Comparison of ENCODE assay signal across 27 cellular contexts in genomic region chr4:58658701-58659100, GRCh38.
"Had no signal": no experiment of that assay in that cellular context is flagged by ENCODE, and none has a peak within 500 bp of the region (broad histone marks: within the 10 kb centered on the region; RNA-seq: fewer than 3 reads in every experiment).

No MANE protein-coding gene starts in this region.

- ATAC-seq: activated CD8-positive, alpha-beta memory T cell treated with anti-CD3 and anti-CD28 coated beads, Interleukin-2, amount 10 ng/mL, durations not matched to agents 7 days and 5 days; activated naive CD8-positive, alpha-beta T cell treated with anti-CD3 and anti-CD28 coated beads, Interleukin-2, amount 50 U/mL, for 24 hours; Panc1 had no signal

- DNase-seq: activated CD4-positive, alpha-beta memory T cell treated with anti-CD3 and anti-CD28 coated beads, Interleukin-2, amount 10 ng/mL, durations not matched to agents 7 days and 5 days; activated CD4-positive, alpha-beta T cell treated with anti-CD3 and anti-CD28 coated beads for 1 hour; activated CD4-positive, alpha-beta T cell treated with anti-CD3 and anti-CD28 coated beads for 48 hours; activated CD4-positive, CD25-positive, alpha-beta regulatory T cell; activated CD8-positive, alpha-beta memory T cell treated with anti-CD3 and anti-CD28 coated beads for 24 hours; activated CD8-positive, alpha-beta memory T cell treated with anti-CD3 and anti-CD28 coated beads, Interleukin-2, amount 10 ng/mL, durations not matched to agents 7 days and 5 days; activated CD8-positive, alpha-beta memory T cell treated with anti-CD3 and anti-CD28 coated beads, Interleukin-2, amount 50 U/mL, for 48 hours; activated effector memory CD4-positive, alpha-beta T cell treated with Interleukin-2 at 50 U/mL for 16 hours; activated naive CD4-positive, alpha-beta T cell treated with anti-CD3 and anti-CD28 coated beads, Interleukin-2, amount 10 ng/mL, durations not matched to agents 7 days and 5 days; activated naive CD8-positive, alpha-beta T cell treated with anti-CD3 and anti-CD28 coated beads, Interleukin-2, amount 50 U/mL, for 24 hours; activated T-cell treated with anti-CD3 and anti-CD28 coated beads, Interleukin-2, amount 50 U/mL, for 48 hours; caudate nucleus; Karpas-422; KBM-7; NCI-H146; NCI-H187; NCI-H2029 treated with DMSO at 0.1 percent for 48 hours; NCI-H2107; NCI-H2171; NCI-H510A; NCI-H526; NCI-H774; SHP77; SJCRH30; T1000; WERI-Rb-1 had no signal
